16 cellular contexts compared by ENCODE assay signal in genomic region chr11:9875862-9876261, GRCh38.
DNase-seq lines count a peak whose midpoint lies in the region; TF ChIP-seq lines count a peak whose summit lies in the region.
"Had no signal": no experiment of that assay in that cellular context is flagged by ENCODE, and none has a peak within 500 bp of the region (broad histone marks: within the 10 kb centered on the region; RNA-seq: fewer than 3 reads in every experiment).

No MANE protein-coding gene starts in this region.

- TF ChIP-seq CTCF in HFFc6 (IDR thresholded peaks at IDR 0.05) (no peak), VCaP (conservative IDR thresholded peaks at IDR 0.05) (no peak), hepatocyte (IDR thresholded peaks at IDR 0.05; ENCODE audit: poor library complexity) (no peak), osteocyte (IDR thresholded peaks at IDR 0.05) (no peak), coronary artery (IDR thresholded peaks at IDR 0.05) (no peak), vagina (IDR thresholded peaks at IDR 0.05) (no peak)

- peaks cover 6% of the 10 kb centered on the region for H3K4me1 ChIP-seq in hepatocyte (ENCODE audit: insufficient read depth)
- peaks cover 10% of the 10 kb centered on the region for H3K4me1 ChIP-seq in vagina
- H3K4me1 ChIP-seq: A549, BLaER1 had no signal

- H3K36me3 Mint-ChIP-seq in HFFc6 (ENCODE audit: low read depth) (peaks cover 34% of the 10 kb centered on the region), osteocyte (ENCODE audit: unreplicated experiment) (peaks cover 24% of the 10 kb centered on the region)

- TF ChIP-seq POLR2A in vagina (IDR thresholded peaks at IDR 0.05) = no peak

- H3K27me3 Mint-ChIP-seq in HFFc6 (ENCODE audit: insufficient read depth) (no peaks in the 10 kb centered on the region; the same call in none of the 2 replicates), osteocyte (ENCODE audit: unreplicated experiment) (no peaks in the 10 kb centered on the region)
- H3K27me3 Mint-ChIP-seq: CD4-positive, alpha-beta memory T cell had no signal

- no peak overlapping the region for H3K4me2 ChIP-seq in hepatocyte
- H3K4me2 ChIP-seq: A549, BLaER1 had no signal

- H3K4me3 Mint-ChIP-seq in HFFc6 (no peak overlapping the region), osteocyte (ENCODE audit: unreplicated experiment) (no peak overlapping the region)
- H3K4me3 Mint-ChIP-seq: CD4-positive, alpha-beta memory T cell had no signal

- H3K79me2 ChIP-seq in hepatocyte = no peaks in the 10 kb centered on the region

- no peak for DNase-seq in HFFc6
- DNase-seq in hepatocyte (ENCODE audit: low spot score) = no peak
- DNase-seq in osteocyte (ENCODE audit: extremely low spot score, unreplicated experiment) = no peak
- no peak for DNase-seq in T-helper 9 cell
- no peak for DNase-seq in coronary artery (ENCODE audit: low spot score)
- no peak for DNase-seq in vagina (ENCODE audit: extremely low spot score in 2 of 2)
- DNase-seq in RKO (ENCODE audit: low spot score) = no peak
- DNase-seq: CD4-positive, alpha-beta memory T cell; KG1; NCI-H1436; NCI-H1930; NCI-H226; NCI-H524 had no signal

- no peak overlapping the region for H2AFZ ChIP-seq in hepatocyte

- H3K27ac Mint-ChIP-seq in HFFc6 = peak overlapping the region; percentile 4; the same call in 1 of the 2 replicates
- peak overlapping the region; percentile 27 for H3K27ac Mint-ChIP-seq in osteocyte (ENCODE audit: unreplicated experiment)
- H3K27ac Mint-ChIP-seq: CD4-positive, alpha-beta memory T cell had no signal

- peaks cover 16% of the 10 kb centered on the region for H3K9me3 Mint-ChIP-seq in HFFc6
- peaks cover 13% of the 10 kb centered on the region for H3K9me3 Mint-ChIP-seq in osteocyte (ENCODE audit: unreplicated experiment)

- no peaks in the 10 kb centered on the region for H4K20me1 ChIP-seq in hepatocyte (ENCODE audit: insufficient read depth, poor library complexity, severe bottlenecking)
- H4K20me1 ChIP-seq: BLaER1 had no signal

- H3K36me3 ChIP-seq in hepatocyte (replicated peaks; ENCODE audit: insufficient read depth, low read depth) = peaks cover under 1% of the 10 kb centered on the region
- no peaks in the 10 kb centered on the region for H3K36me3 ChIP-seq in vagina
- H3K36me3 ChIP-seq: BLaER1 had no signal

- H3K4me1 Mint-ChIP-seq in HFFc6 (ENCODE audit: low read depth) (peaks cover 38% of the 10 kb centered on the region), osteocyte (ENCODE audit: unreplicated experiment) (peaks cover 34% of the 10 kb centered on the region)
- H3K4me1 Mint-ChIP-seq: CD4-positive, alpha-beta memory T cell had no signal

- intact Hi-C loops in vagina (cut with DNase I) = no loop called here

- H3K9me2 ChIP-seq in hepatocyte (replicated peaks; ENCODE audit: insufficient read depth) = no peaks in the 10 kb centered on the region

- no peaks in the 10 kb centered on the region for H3K9me3 ChIP-seq in hepatocyte (ENCODE audit: low read depth)
- no peaks in the 10 kb centered on the region for H3K9me3 ChIP-seq in vagina

- no peak overlapping the region for H3K4me3 ChIP-seq in hepatocyte
- no peak overlapping the region for H3K4me3 ChIP-seq in coronary artery
- H3K4me3 ChIP-seq in vagina = no peak overlapping the region
- H3K4me3 ChIP-seq: A549, BLaER1 had no signal

- 71% methylated on average over 6 of the region's 6 CpGs for WGBS in hepatocyte (ENCODE audit: low lambda C conversion rate, missing lambda C conversion rate)

- peak overlapping the region; percentile 61 for H3K27ac ChIP-seq in VCaP
- peak overlapping the region; percentile 14 for H3K27ac ChIP-seq in hepatocyte
- no peak overlapping the region for H3K27ac ChIP-seq in coronary artery
- H3K27ac ChIP-seq in vagina = no peak overlapping the region
- H3K27ac ChIP-seq: A549, BLaER1 had no signal

- no peaks in the 10 kb centered on the region for H3K27me3 ChIP-seq in hepatocyte
- H3K27me3 ChIP-seq in vagina = no peaks in the 10 kb centered on the region
- H3K27me3 ChIP-seq: BLaER1 had no signal

Comparison
In these comparisons a context has a peak if more than half of its experiments do, and no peak if none do; other contexts are left out.
1. H3K27ac ChIP-seq: peak in VCaP (single experiment) and hepatocyte (single experiment); none in coronary artery (0 of 2) and vagina (single experiment).